8 cellular contexts compared by ENCODE assay signal in genomic region chr14:73785336-73785833, GRCh38.
DNase-seq lines count a peak whose midpoint lies in the region; ATAC-seq and TF ChIP-seq lines count a peak whose summit lies in the region.

No MANE protein-coding gene starts in this region.

- H3K27me3 ChIP-seq in A673 (replicated peaks; ENCODE audit: insufficient read depth, low read depth, low read length, poor library complexity) (no peaks in the 10 kb centered on the region), vagina (no peaks in the 10 kb centered on the region)

- POLR2A ChIA-PET in A673 (lab: Charles Lee; ENCODE audit: low non-redundant PET) (interaction anchor here (0.6 kb wide), 1 partner anchor 56 kb away, joined by 4 read pairs; no protein-coding TSS in a partner anchor), OCI-LY7 (lab: Charles Lee) (interaction anchor here (0.6 to 6.5 kb wide), 8 partner anchors 8 to 866 kb away, joined by 3 to 97 read pairs (median 6); a partner anchor contains a TSS)

- peak overlapping the region; percentile 72 for H3K4me3 ChIP-seq in A673 (ENCODE audit: low read depth, low read length, poor library complexity, severe bottlenecking)
- H3K4me3 ChIP-seq in OCI-LY7 (ENCODE audit: low read depth, low read length, poor library complexity, severe bottlenecking) = peak overlapping the region; percentile 72
- H3K4me3 ChIP-seq in vagina = peak overlapping the region; percentile 68 to 97

- TF ChIP-seq POLR2A in GM18505 (IDR thresholded peaks at IDR 0.05; ENCODE audit: borderline replicate concordance, extremely low read depth, insufficient read depth, insufficient read length) = peak; percentile 18
- no peak for TF ChIP-seq POLR2A in vagina (IDR thresholded peaks at IDR 0.05)

- no peak for TF ChIP-seq CTCF in A673 (conservative IDR thresholded peaks at IDR 0.05; ENCODE audit: low read depth, low read length)
- TF ChIP-seq CTCF in OCI-LY7 (conservative IDR thresholded peaks at IDR 0.05; ENCODE audit: low read length) = no peak
- TF ChIP-seq CTCF in vagina (IDR thresholded peaks at IDR 0.05) = no peak

- BruUV-seq in A673 (replicated peaks; lab: Mats Ljungman, UMichigan) (no TSS peak), OCI-LY7 (replicated peaks; lab: Mats Ljungman, UMichigan) (no TSS peak)

- H3K9me3 ChIP-seq in A673 (ENCODE audit: low read depth, low read length, poor library complexity, severe bottlenecking) (no peaks in the 10 kb centered on the region), OCI-LY7 (ENCODE audit: low read length) (no peaks in the 10 kb centered on the region), vagina (no peaks in the 10 kb centered on the region)

- H3K4me1 ChIP-seq in A673 (ENCODE audit: insufficient read depth, low read length, poor library complexity, severe bottlenecking) (peaks cover 36% of the 10 kb centered on the region), OCI-LY7 (ENCODE audit: insufficient read depth, low read length, poor library complexity, severe bottlenecking) (peaks cover 67% of the 10 kb centered on the region), vagina (peaks cover 79% of the 10 kb centered on the region)

- DNase-seq in A673 (ENCODE audit: low spot score) = peak; percentile 74
- DNase-seq in OCI-LY7 (ENCODE audit: low spot score) = peak; percentile 74
- peak; percentile 79 for DNase-seq in ecto neural progenitor cell (ENCODE audit: low spot score)
- peak; percentile 40 for DNase-seq in mucosa of gallbladder (ENCODE audit: low spot score)
- DNase-seq in vagina (ENCODE audit: extremely low spot score in 2 of 2) = no peak
- no peak for DNase-seq in NCI-H1105 treated with DMSO at 0.1 percent for 48 hours (lab: John Stamatoyannopoulos, UW)

- H3K27ac ChIP-seq in A673 (ENCODE audit: low read depth, low read length, poor library complexity, severe bottlenecking) = peak overlapping the region; percentile 86
- H3K27ac ChIP-seq in OCI-LY7 (ENCODE audit: low read depth, low read length, poor library complexity, severe bottlenecking) = peak overlapping the region; percentile 80
- H3K27ac ChIP-seq in vagina = peak overlapping the region; percentile 98

- peak overlapping the region; percentile 28; the same call in 1 of the 2 replicates for H2AFZ ChIP-seq in OCI-LY7 (ENCODE audit: low read length)

- H3K4me2 ChIP-seq in OCI-LY7 (ENCODE audit: low read length) = peak overlapping the region; percentile 99

- no peaks in the 10 kb centered on the region for H4K20me1 ChIP-seq in OCI-LY7 (ENCODE audit: insufficient read depth, low read length)

- H3K79me2 ChIP-seq in OCI-LY7 (ENCODE audit: insufficient read depth, low read depth, low read length) = peaks cover 62% of the 10 kb centered on the region

- ATAC-seq in GM18505 (IDR thresholded peaks at IDR 0.05; ENCODE audit: unreplicated experiment) (no peak), GM21737 (IDR thresholded peaks at IDR 0.05; ENCODE audit: unreplicated experiment) (no peak)

- intact Hi-C loops in A673 (cut with micrococcal nuclease; ENCODE audit: unreplicated experiment) = no loop called here
- intact Hi-C loops in OCI-LY7 (cut with micrococcal nuclease; ENCODE audit: unreplicated experiment) = no loop called here
- intact Hi-C loops in vagina (cut with DNase I) = loop anchor here (5.0 kb wide), 2 partner anchors 43 to 58 kb away; no protein-coding TSS in a partner anchor

- H3K9me2 ChIP-seq in OCI-LY7 (ENCODE audit: insufficient read depth, low read length) = no peaks in the 10 kb centered on the region

- CTCF ChIA-PET in A673 (lab: Charles Lee) (interaction anchor here (0.6 kb wide), 1 partner anchor 19 kb away, joined by 5 read pairs; no protein-coding TSS in a partner anchor), OCI-LY7 (lab: Charles Lee; ENCODE audit: unreplicated experiment) (interaction anchor here (0.6 to 1.4 kb wide), 6 partner anchors 7 to 67 kb away, joined by 3 to 7 read pairs (median 3); partner anchors contain the start of gene PTGR2)

- H3K36me3 ChIP-seq in A673 (ENCODE audit: insufficient read depth, low read length, poor library complexity, severe bottlenecking) = no peaks in the 10 kb centered on the region
- H3K36me3 ChIP-seq in OCI-LY7 (ENCODE audit: insufficient read depth, low read length) = peaks cover 26% of the 10 kb centered on the region
- H3K36me3 ChIP-seq in vagina = no peaks in the 10 kb centered on the region

Comparison
In these comparisons a context has a peak if more than half of its experiments do, and no peak if none do; other contexts are left out.
1. DNase-seq: peak in A673 (single experiment), OCI-LY7 (single experiment), ecto neural progenitor cell (single experiment) and mucosa of gallbladder (single experiment); none in vagina (0 of 2) and NCI-H1105 treated with DMSO at 0.1 percent for 48 hours (single experiment).
2. Peak in every context shown above with its lines, with median percentiles within 50 percentile points of each other: H3K27ac ChIP-seq and H3K4me3 ChIP-seq.